1 cellular context compared by ENCODE assay signal in the genomic region with DNA sequence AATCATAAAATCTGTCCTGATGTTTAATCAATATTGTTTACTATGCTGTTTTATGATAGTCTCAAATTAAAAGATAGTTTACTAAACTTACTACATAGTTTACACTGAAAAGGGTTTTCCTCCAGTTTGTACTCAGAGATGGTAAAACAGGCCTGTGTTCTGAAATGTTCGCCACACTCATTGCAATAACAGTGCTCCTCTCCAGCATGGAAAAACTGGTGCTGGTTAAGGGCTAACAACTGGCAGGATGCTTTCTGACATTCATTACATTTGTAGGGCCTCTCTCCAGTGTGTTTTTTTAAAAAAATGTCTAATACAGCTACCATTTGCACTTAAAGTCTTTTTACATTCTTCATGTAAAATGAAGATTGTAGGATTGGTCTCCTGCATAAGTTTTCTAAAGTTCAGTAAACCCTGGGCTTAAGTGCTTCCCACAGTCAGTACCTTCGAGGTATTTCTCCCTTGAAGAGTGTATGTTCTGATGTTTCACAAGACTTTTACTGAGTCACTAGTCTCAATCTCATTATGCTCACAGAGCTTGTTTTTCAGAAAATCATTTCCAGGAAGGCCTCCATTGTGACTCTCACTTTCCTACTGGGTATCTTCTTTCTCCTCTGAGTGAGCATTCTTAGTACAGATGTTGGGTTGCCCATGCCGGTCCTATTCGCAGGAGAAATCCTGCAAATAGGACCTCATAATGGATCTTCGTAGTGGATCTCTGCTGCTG.
TF ChIP-seq lines count a peak whose summit lies in the region.

No MANE protein-coding gene starts in this region.

TF ChIP-seq in IMR-90, 13 proteins besides CTCF, POLR2A, EP300 and RAD21:
- TF ChIP-seq, protein P1, sequence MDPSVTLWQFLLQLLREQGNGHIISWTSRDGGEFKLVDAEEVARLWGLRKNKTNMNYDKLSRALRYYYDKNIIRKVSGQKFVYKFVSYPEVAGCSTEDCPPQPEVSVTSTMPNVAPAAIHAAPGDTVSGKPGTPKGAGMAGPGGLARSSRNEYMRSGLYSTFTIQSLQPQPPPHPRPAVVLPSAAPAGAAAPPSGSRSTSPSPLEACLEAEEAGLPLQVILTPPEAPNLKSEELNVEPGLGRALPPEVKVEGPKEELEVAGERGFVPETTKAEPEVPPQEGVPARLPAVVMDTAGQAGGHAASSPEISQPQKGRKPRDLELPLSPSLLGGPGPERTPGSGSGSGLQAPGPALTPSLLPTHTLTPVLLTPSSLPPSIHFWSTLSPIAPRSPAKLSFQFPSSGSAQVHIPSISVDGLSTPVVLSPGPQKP (IDR thresholded peaks at IDR 0.05; ENCODE audit: borderline replicate concordance, low read depth, low read length): no peak
- TF ChIP-seq RCOR1 (IDR thresholded peaks at IDR 0.05; ENCODE audit: insufficient replicate concordance, low read length): no peak
- TF ChIP-seq MAFK (IDR thresholded peaks at IDR 0.05; ENCODE audit: low read depth, low read length): no peak
- no peak for TF ChIP-seq CEBPB (IDR thresholded peaks at IDR 0.05; ENCODE audit: low read depth, low read length)
TF ChIP-seq in IMR-90: peak in this region for 0.
